ENCODE assay signal across 18 cellular contexts in the genomic region with DNA sequence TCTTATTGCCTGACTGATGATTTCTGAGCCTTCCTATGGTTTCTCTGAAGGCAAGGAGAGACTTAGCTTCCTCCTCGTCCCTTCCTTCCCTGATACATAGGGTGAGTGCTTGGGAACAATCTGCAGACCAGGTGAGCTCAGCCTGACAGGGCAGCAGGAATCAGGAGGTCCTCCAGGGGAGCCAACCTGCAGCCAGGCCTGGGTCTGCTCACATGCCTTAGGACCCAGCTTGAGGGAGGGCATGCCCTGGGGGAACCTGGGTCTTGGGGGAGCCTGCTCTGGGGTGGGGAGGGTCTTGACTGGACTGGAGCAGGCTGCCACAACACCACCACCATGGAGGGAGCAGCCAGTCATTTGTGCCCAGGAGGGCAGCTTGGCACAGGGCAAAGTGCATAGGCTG. TPM values are rescaled to one million over a fixed set of nuclear protein-coding genes. Genes with fewer than 3 reads are reported as not detected.
DNase-seq lines count a peak whose midpoint lies in the region; ATAC-seq, FAIRE-seq and TF ChIP-seq lines count a peak whose summit lies in the region.
"Had no signal": no experiment of that assay in that cellular context is flagged by ENCODE, and none has a peak within 500 bp of the region (broad histone marks: within the 10 kb centered on the region; RNA-seq: fewer than 3 reads in every experiment).

No MANE protein-coding gene starts in this region.

- H3K4me3 Mint-ChIP-seq in activated B cell treated with CpG ODN at 0.5 μM for 24 hours (no peak overlapping the region), memory B cell (no peak overlapping the region), H9 (no peak overlapping the region)
- H3K4me3 Mint-ChIP-seq: CD14-positive monocyte; CD4-positive, alpha-beta memory T cell had no signal

- no peak overlapping the region for H2AK5ac ChIP-seq in H9 (ENCODE audit: insufficient read length, low read length)

- TF ChIP-seq CTCF in activated B cell treated with CpG ODN at 0.5 μM for 24 hours (IDR thresholded peaks at IDR 0.05) (no peak), H9 (conservative IDR thresholded peaks at IDR 0.05) (no peak)

- H3K23me2 ChIP-seq in H9 (ENCODE audit: insufficient read length, low read depth, low read length, poor library complexity, severe bottlenecking), result no peaks in the 10 kb centered on the region

- TF ChIP-seq POLR2A in GM18951 (IDR thresholded peaks at IDR 0.05; ENCODE audit: extremely low read depth, insufficient read depth, insufficient read length) (peak; percentile 7), GM12891 (IDR thresholded peaks at IDR 0.05; ENCODE audit: low read depth, low read length) (no peak)

- H2BK20ac ChIP-seq in H9 (ENCODE audit: low read depth, low read length, poor library complexity, severe bottlenecking), result no peak overlapping the region

- peaks cover 92% of the 10 kb centered on the region for H3K36me3 Mint-ChIP-seq in activated B cell treated with CpG ODN at 0.5 μM for 24 hours (ENCODE audit: low read depth)
- peaks cover 44% of the 10 kb centered on the region for H3K36me3 Mint-ChIP-seq in memory B cell
- no peaks in the 10 kb centered on the region; a peak in 2 of 7 replicates for H3K36me3 Mint-ChIP-seq in H9 (ENCODE audit: insufficient read depth in 1 of 3, low read depth in 3 of 3)
- H3K36me3 Mint-ChIP-seq: CD4-positive, alpha-beta memory T cell had no signal

- CTCF ChIA-PET in activated B cell treated with CpG ODN at 0.5 μM for 24 hours (lab: Charles Lee), result no interaction called here

- no peak overlapping the region for H4K8ac ChIP-seq in H9 (replicated peaks; ENCODE audit: insufficient read length, low read depth, low read length)

- H3K9me3 ChIP-seq in H9 (ENCODE audit: control insufficient read depth, low read depth, low read length), result no peaks in the 10 kb centered on the region
- H3K9me3 ChIP-seq: BLaER1, HAP-1 had no signal

- H3K4me1 Mint-ChIP-seq in activated B cell treated with CpG ODN at 0.5 μM for 24 hours, result no peaks in the 10 kb centered on the region
- H3K4me1 Mint-ChIP-seq in memory B cell, result peaks cover 8% of the 10 kb centered on the region
- H3K4me1 Mint-ChIP-seq in H9, result peaks cover 3 to 9% of the 10 kb centered on the region in 2 experiments; a peak in 3 of 4 replicates
- H3K4me1 Mint-ChIP-seq: CD4-positive, alpha-beta memory T cell had no signal

- no peak overlapping the region for H2BK12ac ChIP-seq in H9 (ENCODE audit: insufficient read length, low read depth, low read length)

- intact Hi-C loops in activated B cell treated with CpG ODN at 0.5 μM for 24 hours (cut with micrococcal nuclease), result no loop called here

- H3K18ac ChIP-seq in H9 (ENCODE audit: insufficient read length, low read depth, low read length), result no peak overlapping the region

- H3K9me3 Mint-ChIP-seq in activated B cell treated with CpG ODN at 0.5 μM for 24 hours, result no peaks in the 10 kb centered on the region
- H3K9me3 Mint-ChIP-seq in memory B cell, result no peaks in the 10 kb centered on the region
- H3K9me3 Mint-ChIP-seq in H9, result peaks cover 0 to 4% of the 10 kb centered on the region in 2 experiments; a peak in 2 of 5 replicates
- H3K9me3 Mint-ChIP-seq: CD4-positive, alpha-beta memory T cell had no signal

- H3K56ac ChIP-seq in H9 (ENCODE audit: insufficient read length, low read depth, low read length), result no peak overlapping the region

- POLR2A ChIA-PET in activated B cell treated with CpG ODN at 0.5 μM for 24 hours (lab: Charles Lee), result no interaction called here

- H3K9ac ChIP-seq in H9 (ENCODE audit: extremely low read depth, insufficient read length, low read length), result no peak overlapping the region
- H3K9ac ChIP-seq: BLaER1 had no signal

- H3K4me1 ChIP-seq in H9 (ENCODE audit: insufficient read depth, low read length), result peaks cover 3% of the 10 kb centered on the region; the same call in 1 of the 2 replicates
- H3K4me1 ChIP-seq: BLaER1, HAP-1 had no signal

- H3K27me3 Mint-ChIP-seq in activated B cell treated with CpG ODN at 0.5 μM for 24 hours (no peaks in the 10 kb centered on the region), memory B cell (no peaks in the 10 kb centered on the region), H9 (ENCODE audit: low read depth) (no peaks in the 10 kb centered on the region; the same call in 1 of the 2 replicates)

- no peak overlapping the region for H3K27ac ChIP-seq in H9 (ENCODE audit: insufficient read length, low read depth, low read length)
- H3K27ac ChIP-seq: BLaER1 had no signal

- H3K27ac Mint-ChIP-seq in activated B cell treated with CpG ODN at 0.5 μM for 24 hours (peak overlapping the region; percentile 37), memory B cell (peak overlapping the region; percentile 47), H9 (no peak overlapping the region)
- H3K27ac Mint-ChIP-seq: CD4-positive, alpha-beta memory T cell had no signal

- no peak overlapping the region for H3K23ac ChIP-seq in H9 (ENCODE audit: insufficient read length, low read depth, low read length)

- FAIRE-seq in GM12891 (lab: Jason Lieb, UNC), result no peak
- FAIRE-seq: A204.1 had no signal

- H3K14ac ChIP-seq in H9 (ENCODE audit: insufficient read depth, low read length), result no peak overlapping the region

- no peak overlapping the region for H2BK120ac ChIP-seq in H9 (ENCODE audit: low read depth, low read length, poor library complexity, severe bottlenecking)

- H3K27me3 ChIP-seq in H9 (ENCODE audit: insufficient read depth, low read length), result no peaks in the 10 kb centered on the region; the same call in 1 of the 2 replicates
- H3K27me3 ChIP-seq: BLaER1 had no signal

- H4K20me1 ChIP-seq in H9 (ENCODE audit: control insufficient read depth, insufficient read depth, insufficient read length), result no peaks in the 10 kb centered on the region
- H4K20me1 ChIP-seq: BLaER1 had no signal

- no peak overlapping the region for H2AFZ ChIP-seq in H9 (ENCODE audit: low read length)

- no peaks in the 10 kb centered on the region for H3K79me2 ChIP-seq in H9 (ENCODE audit: insufficient read depth, low read length)

- H3K4me2 ChIP-seq in H9 (ENCODE audit: insufficient read depth, insufficient read length, low read length), result no peak overlapping the region
- H3K4me2 ChIP-seq: BLaER1 had no signal

- no peak overlapping the region for H2BK15ac ChIP-seq in H9 (ENCODE audit: low read depth, low read length)

- H4K91ac ChIP-seq in H9 (ENCODE audit: insufficient read length, low read depth, low read length), result no peak overlapping the region

- H3K79me1 ChIP-seq in H9 (ENCODE audit: insufficient read depth, low read depth, low read length, poor library complexity, severe bottlenecking), result no peaks in the 10 kb centered on the region

- no peak overlapping the region for H3K4ac ChIP-seq in H9 (ENCODE audit: low read depth, low read length)

- ATAC-seq in activated B cell treated with CpG ODN at 0.5 μM for 24 hours (ENCODE audit: low read depth), result no peak
- no peak for ATAC-seq in memory B cell (ENCODE audit: low read depth)

- no peak overlapping the region for H3T11ph ChIP-seq in H9 (ENCODE audit: low read length)

- H2BK5ac ChIP-seq in H9 (ENCODE audit: insufficient read length, low read length), result no peak overlapping the region

- H4K5ac ChIP-seq in H9 (ENCODE audit: insufficient read length, low read depth, low read length), result no peak overlapping the region

- no CpG with 5 or more reads among the region's 1 CpG for WGBS in H9 (ENCODE audit: extremely low coverage, insufficient read length, low lambda C conversion rate)

- no peak for DNase-seq in activated B cell treated with CpG ODN at 0.5 μM for 24 hours
- no peak for DNase-seq in memory B cell (ENCODE audit: low spot score in 2 of 2)
- DNase-seq in effector CD4-positive, alpha-beta T cell, result no peak
- DNase-seq in H9, result no peak
- DNase-seq in GM12891 (ENCODE audit: insufficient read length, low spot score), result no peak
- DNase-seq: ACHN; CD4-positive, alpha-beta memory T cell; DMS153; DMS79; GDM1; GOT3 had no signal

- in situ Hi-C loops in GM18951 (cut with MboI; ENCODE audit: low sequenced_read_pairs, unreplicated experiment), result no loop called here

TF ChIP-seq in GM12891, 5 proteins besides CTCF, POLR2A, EP300 and RAD21:
- no peak for TF ChIP-seq POU2F2 (IDR thresholded peaks at IDR 0.05; ENCODE audit: low read depth, low read length)
- TF ChIP-seq POLR2AphosphoS5 (IDR thresholded peaks at IDR 0.05; ENCODE audit: low read depth, low read length), result no peak
- TF ChIP-seq TAF1 (IDR thresholded peaks at IDR 0.05; ENCODE audit: low read depth, low read length), result no peak
- no peak for TF ChIP-seq PAX5 (IDR thresholded peaks at IDR 0.05; ENCODE audit: insufficient read depth, low read length, severe bottlenecking)
- no peak for TF ChIP-seq SPI1 (IDR thresholded peaks at IDR 0.05; ENCODE audit: low read depth, low read length)

RNA-seq across cellular contexts. Expression of a gene that starts 57.7 kb away (rescaled TPM):
- total RNA-seq in activated B cell treated with CpG ODN at 0.5 μM for 24 hours (not detected in 2 replicates), H9 (2021) (not detected in 2 replicates)
- not detected for polyA plus RNA-seq in GM12891 (2012; ENCODE audit: low read depth, missing spikeins)
- total RNA-seq: CD4-positive, alpha-beta memory T cell; Daoy; HT-29 had no signal
- polyA plus RNA-seq: CD14-positive monocyte; CD4-positive, alpha-beta memory T cell had no signal

Comparison
In these comparisons a context has a peak if more than half of its experiments do, and no peak if none do; other contexts are left out.
1. H3K27ac Mint-ChIP-seq: peak in activated B cell treated with CpG ODN at 0.5 μM for 24 hours (single experiment) and memory B cell (single experiment); none in H9 (0 of 3).